ENCODE assay signal across 16 cellular contexts in the genomic region with DNA sequence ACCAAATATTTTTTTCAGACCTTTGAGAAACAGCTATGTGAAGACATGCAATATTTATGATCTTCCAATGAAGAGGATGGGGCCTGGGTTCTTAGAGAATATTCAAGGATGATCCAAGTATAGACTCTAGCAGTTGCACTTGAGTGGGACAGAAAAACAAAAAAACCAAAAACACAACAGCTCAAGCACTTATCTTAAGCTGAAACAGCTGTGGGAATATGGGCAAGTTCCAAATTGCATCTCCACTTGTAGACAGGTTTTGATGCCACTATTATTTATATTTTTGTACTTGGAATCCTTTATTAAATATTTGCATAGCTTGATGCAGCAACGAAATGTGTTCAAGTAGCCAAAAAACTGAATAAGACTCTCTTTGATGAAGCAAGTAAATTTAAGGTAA. TPM values are rescaled to one million over a fixed set of nuclear protein-coding genes. Genes with fewer than 3 reads are reported as not detected.
"Had no signal": no experiment of that assay in that cellular context is flagged by ENCODE, and none has a peak within 500 bp of the region (broad histone marks: within the 10 kb centered on the region; RNA-seq: fewer than 3 reads in every experiment).

No MANE protein-coding gene starts in this region.

- H3K36me3 ChIP-seq: colonic mucosa had no signal

- H3K27ac ChIP-seq: colonic mucosa, left lung, VCaP had no signal

- DNase-seq: activated CD4-positive, alpha-beta T cell treated with anti-CD3 and anti-CD28 coated beads for 1 hour; activated CD4-positive, alpha-beta T cell treated with anti-CD3 and anti-CD28 coated beads, Interleukin-2, amount 50 U/mL, for 4 hours; activated naive CD4-positive, alpha-beta T cell treated with anti-CD3 and anti-CD28 coated beads for 36 hours; activated naive CD8-positive, alpha-beta T cell treated with anti-CD3 and anti-CD28 coated beads, Interleukin-2, amount 50 U/mL, for 24 hours; activated T-cell treated with anti-CD3 and anti-CD28 coated beads, Interleukin-2, amount 50 U/mL, for 1 hour; colonic mucosa; islet precursor cell; left lung; mesendoderm; nucleus accumbens; trophoblast cell had no signal

- H3K4me1 ChIP-seq: colonic mucosa had no signal

- H3K4me3 ChIP-seq: colonic mucosa, left lung had no signal

- H3K9me3 ChIP-seq: colonic mucosa, left lung had no signal

- H3K27me3 ChIP-seq: colonic mucosa had no signal

- ATAC-seq: activated naive CD8-positive, alpha-beta T cell treated with anti-CD3 and anti-CD28 coated beads, Interleukin-2, amount 50 U/mL, for 24 hours; left lung; natural killer cell treated with Interleukin-12 subunit alpha and Interleukin-12 subunit beta and Interleukin-15 and Interleukin-18, amount 100 ng/mL, for 72 hours; stimulated activated memory B cell treated with anti-CD40 and anti-IgM and Interleukin-4, amounts not matched to agents 10 μg/mL and 1 μg/mL and 100 μg/mL, for 72 hours had no signal

RNA-seq across cellular contexts. Expression of gene PDK4, which starts 2.2 kb away (rescaled TPM):
- total RNA-seq: activated naive CD4-positive, alpha-beta T cell treated with anti-CD3 and anti-CD28 coated beads for 36 hours; activated T-helper 2 cell treated with anti-CD3 and anti-CD28 coated beads, Interferon-gamma antibody, Interleukin-2, Interleukin-4, amounts not matched to agents 10 μg/mL and 5 μg/mL and 100 μg/mL, durations not matched to agents 14 hours and 24 hours and 36 hours; T-helper 1 cell treated with Interleukin-12 subunit alpha and Interleukin-12 subunit beta and Interleukin-4 antibody, amounts not matched to agents 30 ng/mL and 1 ng/mL, for 36 hours had no signal
